In the genomic region with DNA sequence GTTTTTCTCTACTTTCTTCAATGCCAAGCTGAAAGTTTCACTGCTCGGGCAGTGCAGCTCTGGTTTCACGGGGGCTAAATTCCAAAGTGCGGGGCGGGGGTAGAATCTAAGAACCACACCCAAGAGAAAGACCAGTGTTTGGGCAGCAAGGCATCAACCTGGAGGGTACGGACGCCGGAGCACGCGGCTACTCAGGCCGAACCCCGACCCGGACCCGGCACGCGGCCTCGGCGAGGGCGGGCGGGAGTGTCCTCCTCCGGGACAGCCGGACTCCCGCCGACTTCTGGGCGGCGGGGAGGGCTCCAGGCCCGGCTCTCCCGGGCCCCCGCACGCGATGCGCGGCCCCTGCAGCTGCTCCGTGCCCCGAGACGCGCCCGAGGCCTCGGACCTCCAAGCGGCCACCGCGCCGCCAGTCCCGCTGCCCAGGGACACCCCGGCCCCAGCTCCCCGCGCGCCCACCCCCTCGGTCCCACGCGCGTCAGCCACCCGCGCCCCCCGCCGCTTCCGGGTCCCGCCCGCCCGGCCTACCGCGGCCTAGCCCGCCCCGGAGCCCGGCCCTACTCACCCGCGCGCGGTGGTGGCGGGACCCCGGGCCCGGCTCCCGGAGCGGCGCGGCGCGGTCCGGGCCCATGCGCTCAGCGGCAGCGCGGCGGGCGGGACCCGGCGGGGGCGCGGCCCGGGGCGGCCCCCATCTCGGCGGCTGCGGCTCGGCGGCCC, we compare ENCODE assay signal across 8 cellular contexts. TPM values are rescaled to one million over a fixed set of nuclear protein-coding genes. Genes with fewer than 3 reads are reported as not detected.
DNase-seq lines count a peak whose midpoint lies in the region; ATAC-seq lines count a peak whose summit lies in the region.

No MANE protein-coding gene starts in this region.

- H3K36me3 ChIP-seq in SJSA1: peaks cover 7% of the 10 kb centered on the region
- H3K36me3 ChIP-seq in endocrine pancreas (ENCODE audit: control insufficient read depth, insufficient read depth, low read length): peaks cover 2% of the 10 kb centered on the region
- peaks cover 0 to 7% (median 0%) of the 10 kb centered on the region in 3 experiments for H3K36me3 ChIP-seq in naive thymus-derived CD4-positive, alpha-beta T cell (ENCODE audit: control insufficient read depth in 2 of 3, insufficient read depth in 3 of 3, low read length in 3 of 3)

- H3K4me1 Mint-ChIP-seq in naive thymus-derived CD4-positive, alpha-beta T cell: peaks cover 33 to 65% (median 52%) of the 10 kb centered on the region in 7 donors

- CTCF ChIA-PET in naive thymus-derived CD4-positive, alpha-beta T cell (lab: Charles Lee): interaction anchor here (1.0 to 1.3 kb wide), 3 partner anchors 42 to 117 kb away, joined by 4 read pairs; no protein-coding TSS in a partner anchor

- H3K9ac ChIP-seq in endocrine pancreas (ENCODE audit: control insufficient read depth, insufficient read depth, low read length): peak overlapping the region; percentile 51

- no peaks in the 10 kb centered on the region for H3K9me3 Mint-ChIP-seq in naive thymus-derived CD4-positive, alpha-beta T cell

- POLR2A ChIA-PET in naive thymus-derived CD4-positive, alpha-beta T cell (lab: Charles Lee): interaction anchor here (0.9 to 3.2 kb wide), 7 partner anchors 9 to 124 kb away, joined by 3 to 13 read pairs (median 5); a partner anchor contains a TSS

- H3K27me3 ChIP-seq in SJSA1 (replicated peaks) (no peaks in the 10 kb centered on the region), endocrine pancreas (ENCODE audit: control insufficient read depth, insufficient read depth, low read length) (no peaks in the 10 kb centered on the region)
- H3K27me3 ChIP-seq in naive thymus-derived CD4-positive, alpha-beta T cell (ENCODE audit: control insufficient read depth in 2 of 2, insufficient read depth in 2 of 2, low read length in 2 of 2): no peaks in the 10 kb centered on the region

- H3K27me3 Mint-ChIP-seq in naive thymus-derived CD4-positive, alpha-beta T cell: no peaks in the 10 kb centered on the region

- intact Hi-C loops in naive thymus-derived CD4-positive, alpha-beta T cell (cut with micrococcal nuclease): loop anchor here (1.0 to 10.0 kb wide), 11 partner anchors 18 to 309 kb away; a partner anchor contains a TSS

- H3K4me3 ChIP-seq in SJSA1 (peak overlapping the region; percentile 82), endocrine pancreas (ENCODE audit: control insufficient read depth, insufficient read depth, low read length) (no peak overlapping the region)
- H3K4me3 ChIP-seq in naive thymus-derived CD4-positive, alpha-beta T cell (ENCODE audit: low read length): peak overlapping the region; percentile 57

- H3K9me3 ChIP-seq in SJSA1 (replicated peaks) (no peaks in the 10 kb centered on the region), endocrine pancreas (ENCODE audit: control insufficient read depth, low read length) (no peaks in the 10 kb centered on the region)
- H3K9me3 ChIP-seq in naive thymus-derived CD4-positive, alpha-beta T cell (ENCODE audit: control insufficient read depth in 2 of 3, low read length in 3 of 3): no peaks in the 10 kb centered on the region

- peak; percentile 24 for ATAC-seq in HG02840 (IDR thresholded peaks at IDR 0.05; ENCODE audit: low FRiP score, unreplicated experiment)
- ATAC-seq in naive thymus-derived CD4-positive, alpha-beta T cell: peak; percentile 10

- peak; percentile 48 for DNase-seq in activated CD8-positive, alpha-beta memory T cell treated with anti-CD3 and anti-CD28 coated beads, Interleukin-2, amount 50 U/mL, for 4 hours
- no peak for DNase-seq in activated CD8-positive, alpha-beta memory T cell treated with anti-CD3 and anti-CD28 coated beads for 24 hours
- DNase-seq in SJSA1 (ENCODE audit: low read depth in 1 of 2, low spot score in 2 of 2) (peak in 1 of 2 experiments; percentile 30), NK-92 (lab: John Stamatoyannopoulos, UW; ENCODE audit: unreplicated experiment) (no peak), NCI-H1105 treated with DMSO at 0.1 percent for 48 hours (lab: John Stamatoyannopoulos, UW) (no peak)
- DNase-seq in naive thymus-derived CD4-positive, alpha-beta T cell: peak in 1 of 9 donors; percentile 45

- H3K27ac ChIP-seq in SJSA1: 0 out of 2 replicates have a peak overlapping the region, but pooled peaks have one; percentile 32
- peak overlapping the region; percentile 75 for H3K27ac ChIP-seq in naive thymus-derived CD4-positive, alpha-beta T cell (ENCODE audit: low read depth, low read length)

- H3K36me3 Mint-ChIP-seq in naive thymus-derived CD4-positive, alpha-beta T cell: peaks cover 0 to 18% (median 4%) of the 10 kb centered on the region in 5 donors

- peaks cover 11% of the 10 kb centered on the region for H3K4me1 ChIP-seq in SJSA1 (replicated peaks)
- H3K4me1 ChIP-seq in endocrine pancreas (ENCODE audit: control insufficient read depth, insufficient read depth, low read length): no peaks in the 10 kb centered on the region
- peaks cover 43 to 66% of the 10 kb centered on the region in 2 donors for H3K4me1 ChIP-seq in naive thymus-derived CD4-positive, alpha-beta T cell (ENCODE audit: control insufficient read depth in 2 of 2, insufficient read depth in 2 of 2, low read length in 2 of 2)

- H3K4me3 Mint-ChIP-seq in naive thymus-derived CD4-positive, alpha-beta T cell: peak overlapping the region; percentile 80 to 97 (median 93)

- peak overlapping the region; percentile 68 to 97 (median 94) for H3K27ac Mint-ChIP-seq in naive thymus-derived CD4-positive, alpha-beta T cell

RNA-seq across cellular contexts. Expression of a gene that starts 0.6 kb away (rescaled TPM):
- 18.5 and 26.4 TPM in 2 replicates for total RNA-seq in SJSA1 (2014; rRNA removed; shearing (Covaris generic))
- total RNA-seq in naive thymus-derived CD4-positive, alpha-beta T cell: 10 to 100 TPM; 25.6 to 45.9 (median 37.5) TPM
- 1 to 10 TPM; 1.2 to 2.5 TPM for polyA plus RNA-seq in naive thymus-derived CD4-positive, alpha-beta T cell

RNA-seq across cellular contexts. Expression of a gene that starts 18.4 kb away (rescaled TPM):
- total RNA-seq in SJSA1 (2014; rRNA removed; shearing (Covaris generic)): 150 and 154 TPM in 2 replicates
- total RNA-seq in naive thymus-derived CD4-positive, alpha-beta T cell: 10 to 100 TPM; 21.9 to 86.2 (median 26.5) TPM
- polyA plus RNA-seq in naive thymus-derived CD4-positive, alpha-beta T cell: 10 to 100 TPM; 44.1 to 71.7 TPM

RNA-seq across cellular contexts. Expression of a gene that starts 29.8 kb away (rescaled TPM):
- total RNA-seq in SJSA1 (2014; rRNA removed; shearing (Covaris generic)): 34.9 and 39.7 TPM in 2 replicates
- 100 to 1,000 TPM in 1 of 5 experiments, 10 to 100 TPM in 4; 32.2 to 107 (median 89.4) TPM for total RNA-seq in naive thymus-derived CD4-positive, alpha-beta T cell
- 10 to 100 TPM; 17.0 to 52.4 TPM for polyA plus RNA-seq in naive thymus-derived CD4-positive, alpha-beta T cell

RNA-seq across cellular contexts. Expression of a gene that starts 45.0 kb away (rescaled TPM):
- 62.7 and 82.9 TPM in 2 replicates for total RNA-seq in SJSA1 (2014; rRNA removed; shearing (Covaris generic))
- 10 to 100 TPM; 40.2 to 58.1 (median 42.9) TPM for total RNA-seq in naive thymus-derived CD4-positive, alpha-beta T cell
- 10 to 100 TPM; 76.7 to 88.6 TPM for polyA plus RNA-seq in naive thymus-derived CD4-positive, alpha-beta T cell

RNA-seq across cellular contexts. Expression of a gene that starts 49.7 kb away (rescaled TPM):
- total RNA-seq in SJSA1 (2014; rRNA removed; shearing (Covaris generic)): 0.69 and 5.8 TPM in 2 replicates
- total RNA-seq in naive thymus-derived CD4-positive, alpha-beta T cell: 10 to 100 TPM in 3 of 5 experiments, 1 to 10 TPM in 2; 7.9 to 13.8 (median 11.6) TPM
- polyA plus RNA-seq in naive thymus-derived CD4-positive, alpha-beta T cell: 1 to 10 TPM; 7.8 to 7.9 TPM
